ENCODE assay signal across 24 cellular contexts in genomic region chr3:56019490-56019889, GRCh38.
A peak's percentile ranks its signal among the peaks of the same experiment; 100 is the strongest.
DNase-seq lines count a peak whose midpoint lies in the region; ATAC-seq and TF ChIP-seq lines count a peak whose summit lies in the region.
"Had no signal": no experiment of that assay in that cellular context is flagged by ENCODE, and none has a peak within 500 bp of the region (broad histone marks: within the 10 kb centered on the region; RNA-seq: fewer than 3 reads in every experiment).

No MANE protein-coding gene starts in this region.

- no peak overlapping the region for H3K4me2 ChIP-seq in GM23338

- H2AFZ ChIP-seq in GM23338, result no peak overlapping the region
- H2AFZ ChIP-seq: GM23248 had no signal

- no peak overlapping the region for H3K4me3 Mint-ChIP-seq in GM23338
- H3K4me3 Mint-ChIP-seq: CD4-positive, alpha-beta memory T cell; H9 had no signal

- no peaks in the 10 kb centered on the region; the same call in 1 of the 3 replicates for H3K9me3 Mint-ChIP-seq in GM23338

- H4K20me1 ChIP-seq in GM23338 (replicated peaks; ENCODE audit: insufficient read depth), result no peaks in the 10 kb centered on the region

- no peaks in the 10 kb centered on the region for H3F3A ChIP-seq in GM23338 (replicated peaks; ENCODE audit: low read depth)

- 0 out of 2 replicates have a peak, but pooled peaks cover 4% of the 10 kb centered on the region for H3K9me2 ChIP-seq in GM23338 (ENCODE audit: insufficient read depth)

- H3K27me3 ChIP-seq in right atrium auricular region (no peaks in the 10 kb centered on the region), left ventricle myocardium inferior (ENCODE audit: low read depth) (peaks cover 68% of the 10 kb centered on the region), testis (no peaks in the 10 kb centered on the region), GM23338 (ENCODE audit: insufficient read depth) (no peaks in the 10 kb centered on the region)

- ATAC-seq in Right ventricle myocardium inferior (peak; percentile 76), GM23338 (no peak), GM21447 (IDR thresholded peaks at IDR 0.05; ENCODE audit: unreplicated experiment) (no peak)
- ATAC-seq: K562, Panc1 had no signal

- TF ChIP-seq CTCF in right atrium auricular region (IDR thresholded peaks at IDR 0.05) (no peak), left ventricle myocardium inferior (IDR thresholded peaks at IDR 0.05; ENCODE audit: borderline replicate concordance) (no peak), testis (IDR thresholded peaks at IDR 0.05) (no peak), GM23338 (conservative IDR thresholded peaks at IDR 0.05; ENCODE audit: low read depth in 2 of 2) (no peak)

- no peaks in the 10 kb centered on the region for H3K4me1 ChIP-seq in right atrium auricular region
- peaks cover 6% of the 10 kb centered on the region for H3K4me1 ChIP-seq in left ventricle myocardium inferior
- no peaks in the 10 kb centered on the region for H3K4me1 ChIP-seq in testis
- H3K4me1 ChIP-seq in GM23338 (ENCODE audit: insufficient read depth), result peaks cover 7% of the 10 kb centered on the region; the same call in 1 of the 2 replicates

- H3K4me1 Mint-ChIP-seq in GM23338, result peaks cover 19% of the 10 kb centered on the region
- H3K4me1 Mint-ChIP-seq: CD4-positive, alpha-beta memory T cell had no signal

- WGBS in testis, 2 donors, result 37 to 41% methylated on average over 3 of the region's 3 CpGs

- H3K9me3 ChIP-seq in right atrium auricular region, result no peaks in the 10 kb centered on the region
- H3K9me3 ChIP-seq in left ventricle myocardium inferior (replicated peaks), result peaks cover 6% of the 10 kb centered on the region
- H3K9me3 ChIP-seq in testis, result no peaks in the 10 kb centered on the region

- intact Hi-C loops in Right ventricle myocardium inferior (cut with DNase I) (no loop called here), left ventricle myocardium inferior (cut with micrococcal nuclease) (no loop called here), testis (cut with DNase I; ENCODE audit: low total_unique reads) (no loop called here)

- H3K36me3 ChIP-seq in right atrium auricular region (no peaks in the 10 kb centered on the region), left ventricle myocardium inferior (no peaks in the 10 kb centered on the region), testis (ENCODE audit: low read depth, missing control alignments) (no peaks in the 10 kb centered on the region), GM23338 (ENCODE audit: insufficient read depth) (no peaks in the 10 kb centered on the region; the same call in 1 of the 2 replicates)

- peaks cover 8% of the 10 kb centered on the region; the same call in 2 of the 3 replicates for H3K36me3 Mint-ChIP-seq in GM23338 (ENCODE audit: low read depth)
- H3K36me3 Mint-ChIP-seq: CD4-positive, alpha-beta memory T cell had no signal

- H3K27ac ChIP-seq in right atrium auricular region (no peak overlapping the region), left ventricle myocardium inferior (replicated peaks) (no peak overlapping the region), testis (no peak overlapping the region), GM23338 (ENCODE audit: low read depth) (no peak overlapping the region)
- H3K27ac ChIP-seq: GM23248, RWPE1, SK-N-MC had no signal

- DNase-seq in Right ventricle myocardium inferior (ENCODE audit: missing footprints) (peak; percentile 25), right atrium auricular region (ENCODE audit: low spot score) (no peak), NCI-H345 treated with DMSO at 0.1 percent for 48 hours (lab: John Stamatoyannopoulos, UW; ENCODE audit: unreplicated experiment) (peak; percentile 6), left ventricle myocardium inferior (peak; percentile 24), testis (peak; percentile 51), GM23338 (ENCODE audit: low spot score) (no peak), GM19238 (ENCODE audit: insufficient read length, low spot score) (no peak)
- DNase-seq: C1 segment of cervical spinal cord; CD4-positive, alpha-beta memory T cell; COR-L47; GM23248; H9; Kasumi-1; NCI-H1417 treated with DMSO at 0.1 percent for 48 hours; NCI-H1694 treated with DMSO at 0.1 percent for 48 hours; NCI-H2081; NCI-H510A; NCI-H69; SIG-M5 had no signal

- H3K27ac Mint-ChIP-seq in GM23338, result no peak overlapping the region
- H3K27ac Mint-ChIP-seq: CD4-positive, alpha-beta memory T cell had no signal

- H3K79me2 ChIP-seq in GM23338 (replicated peaks; ENCODE audit: insufficient read depth), result no peaks in the 10 kb centered on the region

- TF ChIP-seq POLR2A in testis (IDR thresholded peaks at IDR 0.05), result no peak

- no peak overlapping the region for H3K4me3 ChIP-seq in right atrium auricular region
- no peak overlapping the region for H3K4me3 ChIP-seq in left ventricle myocardium inferior
- no peak overlapping the region for H3K4me3 ChIP-seq in testis
- H3K4me3 ChIP-seq in GM23338, result no peak overlapping the region
- H3K4me3 ChIP-seq: GM23248, K562, SK-N-MC had no signal

- peaks cover 2% of the 10 kb centered on the region for H3K27me3 Mint-ChIP-seq in GM23338 (ENCODE audit: insufficient read depth, low read depth, poor library complexity)

TF ChIP-seq in GM23338, 12 proteins besides CTCF, POLR2A, EP300 and RAD21 (continues in another document):
- TF ChIP-seq ZNF114 (CRISPR knock-in tag; IDR thresholded peaks at IDR 0.05) (no peak), EZH2phosphoT487 (IDR thresholded peaks at IDR 0.05; ENCODE audit: unreplicated experiment) (no peak), STAT1 (IDR thresholded peaks at IDR 0.05; ENCODE audit: unreplicated experiment) (no peak), NANOG (IDR thresholded peaks at IDR 0.05; ENCODE audit: borderline replicate concordance) (no peak), EZH2 (IDR thresholded peaks at IDR 0.05; ENCODE audit: low read depth, unreplicated experiment) (no peak), CREB1 (CRISPR knock-in tag; IDR thresholded peaks at IDR 0.05; ENCODE audit: low read depth) (no peak), ZNF331 (CRISPR knock-in tag; IDR thresholded peaks at IDR 0.05; ENCODE audit: low read depth) (no peak), JUNB (IDR thresholded peaks at IDR 0.05; ENCODE audit: unreplicated experiment) (no peak), POLR2AphosphoS5 (IDR thresholded peaks at IDR 0.05; ENCODE audit: low read depth) (no peak)
- TF ChIP-seq, protein P1, sequence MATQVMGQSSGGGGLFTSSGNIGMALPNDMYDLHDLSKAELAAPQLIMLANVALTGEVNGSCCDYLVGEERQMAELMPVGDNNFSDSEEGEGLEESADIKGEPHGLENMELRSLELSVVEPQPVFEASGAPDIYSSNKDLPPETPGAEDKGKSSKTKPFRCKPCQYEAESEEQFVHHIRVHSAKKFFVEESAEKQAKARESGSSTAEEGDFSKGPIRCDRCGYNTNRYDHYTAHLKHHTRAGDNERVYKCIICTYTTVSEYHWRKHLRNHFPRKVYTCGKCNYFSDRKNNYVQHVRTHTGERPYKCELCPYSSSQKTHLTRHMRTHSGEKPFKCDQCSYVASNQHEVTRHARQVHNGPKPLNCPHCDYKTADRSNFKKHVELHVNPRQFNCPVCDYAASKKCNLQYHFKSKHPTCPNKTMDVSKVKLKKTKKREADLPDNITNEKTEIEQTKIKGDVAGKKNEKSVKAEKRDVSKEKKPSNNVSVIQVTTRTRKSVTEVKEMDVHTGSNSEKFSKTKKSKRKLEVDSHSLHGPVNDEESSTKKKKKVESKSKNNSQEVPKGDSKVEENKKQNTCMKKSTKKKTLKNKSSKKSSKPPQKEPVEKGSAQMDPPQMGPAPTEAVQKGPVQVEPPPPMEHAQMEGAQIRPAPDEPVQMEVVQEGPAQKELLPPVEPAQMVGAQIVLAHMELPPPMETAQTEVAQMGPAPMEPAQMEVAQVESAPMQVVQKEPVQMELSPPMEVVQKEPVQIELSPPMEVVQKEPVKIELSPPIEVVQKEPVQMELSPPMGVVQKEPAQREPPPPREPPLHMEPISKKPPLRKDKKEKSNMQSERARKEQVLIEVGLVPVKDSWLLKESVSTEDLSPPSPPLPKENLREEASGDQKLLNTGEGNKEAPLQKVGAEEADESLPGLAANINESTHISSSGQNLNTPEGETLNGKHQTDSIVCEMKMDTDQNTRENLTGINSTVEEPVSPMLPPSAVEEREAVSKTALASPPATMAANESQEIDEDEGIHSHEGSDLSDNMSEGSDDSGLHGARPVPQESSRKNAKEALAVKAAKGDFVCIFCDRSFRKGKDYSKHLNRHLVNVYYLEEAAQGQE (IDR thresholded peaks at IDR 0.05; ENCODE audit: unreplicated experiment), result no peak
- TF ChIP-seq, protein P2, sequence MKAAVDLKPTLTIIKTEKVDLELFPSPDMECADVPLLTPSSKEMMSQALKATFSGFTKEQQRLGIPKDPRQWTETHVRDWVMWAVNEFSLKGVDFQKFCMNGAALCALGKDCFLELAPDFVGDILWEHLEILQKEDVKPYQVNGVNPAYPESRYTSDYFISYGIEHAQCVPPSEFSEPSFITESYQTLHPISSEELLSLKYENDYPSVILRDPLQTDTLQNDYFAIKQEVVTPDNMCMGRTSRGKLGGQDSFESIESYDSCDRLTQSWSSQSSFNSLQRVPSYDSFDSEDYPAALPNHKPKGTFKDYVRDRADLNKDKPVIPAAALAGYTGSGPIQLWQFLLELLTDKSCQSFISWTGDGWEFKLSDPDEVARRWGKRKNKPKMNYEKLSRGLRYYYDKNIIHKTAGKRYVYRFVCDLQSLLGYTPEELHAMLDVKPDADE (IDR thresholded peaks at IDR 0.05), result no peak

Comparison
In these comparisons a context has a peak if more than half of its experiments do, and no peak if none do; other contexts are left out.
1. DNase-seq: peak in Right ventricle myocardium inferior (single experiment), NCI-H345 treated with DMSO at 0.1 percent for 48 hours (single experiment), left ventricle myocardium inferior (single experiment) and testis (single experiment); none in right atrium auricular region (single experiment), GM23338 (single experiment) and GM19238 (single experiment).